Comparison of ENCODE assay signal across 17 cellular contexts in genomic region chr13:36493046-36493445, GRCh38.
DNase-seq lines count a peak whose midpoint lies in the region; ATAC-seq, FAIRE-seq and TF ChIP-seq lines count a peak whose summit lies in the region.
"Had no signal": no experiment of that assay in that cellular context is flagged by ENCODE, and none has a peak within 500 bp of the region (broad histone marks: within the 10 kb centered on the region; RNA-seq: fewer than 3 reads in every experiment).

No MANE protein-coding gene starts in this region.

- H3K36me3 ChIP-seq in PC-3 (ENCODE audit: low read depth, low read length) (no peaks in the 10 kb centered on the region), bronchial epithelial cell (ENCODE audit: control insufficient read depth, insufficient read depth, low read length) (no peaks in the 10 kb centered on the region), right atrium auricular region (no peaks in the 10 kb centered on the region)
- H3K36me3 ChIP-seq in effector memory CD4-positive, alpha-beta T cell (ENCODE audit: control insufficient read depth, insufficient read depth, low read length), result no peaks in the 10 kb centered on the region

- no peak overlapping the region for H3K4me2 ChIP-seq in PC-3 (ENCODE audit: low read length)

- H3F3A ChIP-seq in PC-3 (ENCODE audit: low read length, unreplicated experiment), result no peaks in the 10 kb centered on the region

- H3K27me3 ChIP-seq in PC-3 (ENCODE audit: low read length), result 0 out of 2 replicates have a peak, but pooled peaks cover 9% of the 10 kb centered on the region
- peaks cover 3% of the 10 kb centered on the region for H3K27me3 ChIP-seq in bronchial epithelial cell (ENCODE audit: control insufficient read depth, insufficient read depth, low read length)
- H3K27me3 ChIP-seq in right atrium auricular region, result no peaks in the 10 kb centered on the region
- no peaks in the 10 kb centered on the region for H3K27me3 ChIP-seq in effector memory CD4-positive, alpha-beta T cell (replicated peaks; ENCODE audit: control insufficient read depth, insufficient read depth, low read length, poor library complexity, severe bottlenecking)

- no peak for ATAC-seq in PC-3

- no peak overlapping the region for H3K4me3 Mint-ChIP-seq in immature natural killer cell
- H3K4me3 Mint-ChIP-seq: CD4-positive, alpha-beta T cell had no signal

- no peaks in the 10 kb centered on the region for H4K20me1 ChIP-seq in PC-3 (ENCODE audit: low read length)

- no peak overlapping the region for H2AFZ ChIP-seq in PC-3 (ENCODE audit: low read length)

- CTCF ChIA-PET in PC-3 (lab: Charles Lee), result no interaction called here

- POLR2A ChIA-PET in PC-3 (lab: Charles Lee; ENCODE audit: unreplicated experiment), result interaction anchor here (0.5 kb wide), 1 partner anchor 43 kb away, joined by 5 read pairs; no protein-coding TSS in a partner anchor

- H3K4me1 Mint-ChIP-seq in immature natural killer cell, result no peaks in the 10 kb centered on the region

- H3K79me2 ChIP-seq in PC-3 (ENCODE audit: low read length), result no peaks in the 10 kb centered on the region

- no peak overlapping the region for H3K9ac ChIP-seq in PC-3 (ENCODE audit: low read length)

- peaks cover 0 to 2% (median 0%) of the 10 kb centered on the region in 6 donors for H3K9me3 Mint-ChIP-seq in immature natural killer cell
- H3K9me3 Mint-ChIP-seq: CD4-positive, alpha-beta T cell had no signal

- H3K9me3 ChIP-seq in PC-3 (ENCODE audit: low read length) (no peaks in the 10 kb centered on the region), right atrium auricular region (no peaks in the 10 kb centered on the region)
- no peaks in the 10 kb centered on the region for H3K9me3 ChIP-seq in effector memory CD4-positive, alpha-beta T cell (ENCODE audit: control insufficient read depth, low read length)
- H3K9me3 ChIP-seq: Caco-2 had no signal

- FAIRE-seq in bronchial epithelial cell (lab: Jason Lieb, UNC), result no peak
- FAIRE-seq: A204.1, D721Med, H54 had no signal

- no peaks in the 10 kb centered on the region for H3K36me3 Mint-ChIP-seq in immature natural killer cell

- TF ChIP-seq CTCF in PC-3 (conservative IDR thresholded peaks at IDR 0.05; ENCODE audit: low read depth, low read length) (no peak), bronchial epithelial cell (IDR thresholded peaks at IDR 0.05; ENCODE audit: insufficient read depth, low read length, severe bottlenecking) (no peak), fibroblast of pulmonary artery (IDR thresholded peaks at IDR 0.05; ENCODE audit: low read length, missing control alignments) (no peak), right atrium auricular region (IDR thresholded peaks at IDR 0.05) (no peak)

- intact Hi-C loops in PC-3 (cut with micrococcal nuclease), result no loop called here

- no TSS peak for BruUV-seq in PC-3 (replicated peaks; lab: Mats Ljungman, UMichigan)

- H3K9me2 ChIP-seq in PC-3 (replicated peaks; ENCODE audit: low read length), result no peaks in the 10 kb centered on the region

- DNase-seq in PC-3 (peak; percentile 7), bronchial epithelial cell (ENCODE audit: low read depth) (peak; percentile 43), fibroblast of pulmonary artery (ENCODE audit: low read depth) (peak; percentile 27), right atrium auricular region (ENCODE audit: low spot score) (no peak), MV-4-11 (lab: John Stamatoyannopoulos, UW) (no peak), immature natural killer cell (no peak)
- DNase-seq in effector memory CD4-positive, alpha-beta T cell, result no peak
- DNase-seq: ACHN; AML-193; Caco-2; CD4-positive, alpha-beta T cell; GDM1; HCEC 1CT had no signal

- H3K27ac ChIP-seq in PC-3 (ENCODE audit: low read length), result no peak overlapping the region
- no peak overlapping the region for H3K27ac ChIP-seq in right atrium auricular region
- H3K27ac ChIP-seq in effector memory CD4-positive, alpha-beta T cell (ENCODE audit: insufficient read depth, low read length, poor library complexity, severe bottlenecking), result no peak overlapping the region
- H3K27ac ChIP-seq: C4-2B had no signal

- no peak overlapping the region for H3K27ac Mint-ChIP-seq in immature natural killer cell
- H3K27ac Mint-ChIP-seq: CD4-positive, alpha-beta T cell had no signal

- H3K27me3 Mint-ChIP-seq in immature natural killer cell (ENCODE audit: low read depth in 3 of 3), result peaks cover 0 to 2% (median 0%) of the 10 kb centered on the region in 3 donors

- no peaks in the 10 kb centered on the region for H3K4me1 ChIP-seq in PC-3 (ENCODE audit: insufficient read depth, low read length)
- H3K4me1 ChIP-seq in right atrium auricular region, result no peaks in the 10 kb centered on the region
- H3K4me1 ChIP-seq in effector memory CD4-positive, alpha-beta T cell (ENCODE audit: control insufficient read depth, insufficient read depth, low read length, poor library complexity, severe bottlenecking), result no peaks in the 10 kb centered on the region
- H3K4me1 ChIP-seq: Caco-2 had no signal

- H3K4me3 ChIP-seq in PC-3 (ENCODE audit: low read length) (no peak overlapping the region), bronchial epithelial cell (ENCODE audit: low read depth, low read length) (no peak overlapping the region), fibroblast of pulmonary artery (replicated peaks; ENCODE audit: low read depth, low read length) (no peak overlapping the region), right atrium auricular region (no peak overlapping the region)
- H3K4me3 ChIP-seq in effector memory CD4-positive, alpha-beta T cell (ENCODE audit: insufficient read depth, low read depth, low read length, poor library complexity, severe bottlenecking), result no peak overlapping the region

Comparison
In these comparisons a context has a peak if more than half of its experiments do, and no peak if none do; other contexts are left out.
1. DNase-seq: peak in PC-3 (single experiment), bronchial epithelial cell (single experiment) and fibroblast of pulmonary artery (single experiment); none in right atrium auricular region (single experiment), MV-4-11 (single experiment), effector memory CD4-positive, alpha-beta T cell (0 of 3) and immature natural killer cell (0 of 3).